23 cellular contexts compared by ENCODE assay signal in genomic region chr10:47359626-47360418, GRCh38. TPM values are rescaled to one million over a fixed set of nuclear protein-coding genes. Genes with fewer than 3 reads are reported as not detected.
"Had no signal": no experiment of that assay in that cellular context is flagged by ENCODE, and none has a peak within 500 bp of the region (broad histone marks: within the 10 kb centered on the region; RNA-seq: fewer than 3 reads in every experiment).

No MANE protein-coding gene starts in this region.

- H3K4me3 Mint-ChIP-seq: brain; central memory CD8-positive, alpha-beta T cell; naive thymus-derived CD8-positive, alpha-beta T cell had no signal

- H3K27ac Mint-ChIP-seq: brain had no signal

- DNase-seq: activated CD8-positive, alpha-beta memory T cell treated with anti-CD3 and anti-CD28 coated beads for 24 hours; activated CD8-positive, alpha-beta memory T cell treated with anti-CD3 and anti-CD28 coated beads, Interleukin-2, amount 50 U/mL, for 48 hours; activated naive CD4-positive, alpha-beta T cell; effector CD4-positive, alpha-beta T cell; heart right ventricle; mesenchymal stem cell; naive thymus-derived CD8-positive, alpha-beta T cell; SK-N-SH; stimulated activated CD4-positive, alpha-beta T cell treated with anti-CD3 and anti-CD28 coated beads, Interleukin-12 subunit alpha, Interleukin-12 subunit beta, amount 100 ng/mL, for 4 hours; stimulated activated CD4-positive, alpha-beta T cell treated with anti-CD3 and anti-CD28 coated beads, Interleukin-1b, Interleukin-23, amount 100 ng/mL, for 48 hours; stimulated activated CD8-positive, alpha-beta memory T cell treated with anti-CD3 and anti-CD28 coated beads, Interleukin-4, amount 100 ng/mL, for 48 hours; stimulated activated naive CD4-positive, alpha-beta T cell; T-helper 9 cell; transverse colon; uterus had no signal

- H3K27me3 ChIP-seq: heart right ventricle, neutrophil, transverse colon, uterus had no signal

- H3K4me1 Mint-ChIP-seq: central memory CD8-positive, alpha-beta T cell had no signal

- H3K36me3 ChIP-seq: heart right ventricle, neutrophil, transverse colon, uterus had no signal

- H3K27ac ChIP-seq: heart right ventricle, neutrophil, parathyroid adenoma, transverse colon, uterus had no signal

- H2AFZ ChIP-seq: parathyroid adenoma had no signal

- FAIRE-seq: frontal cortex had no signal

- H3K27me3 Mint-ChIP-seq: brain; central memory CD8-positive, alpha-beta T cell had no signal

- H3K9me3 ChIP-seq: heart right ventricle, neutrophil, SK-N-SH, transverse colon, uterus had no signal

- H3K36me3 Mint-ChIP-seq: brain; naive thymus-derived CD8-positive, alpha-beta T cell had no signal

- H3K4me2 ChIP-seq: SK-N-SH had no signal

- H3K4me1 ChIP-seq: transverse colon, uterus had no signal

- H3K9ac ChIP-seq: parathyroid adenoma, SK-N-SH had no signal

- H3K4me3 ChIP-seq: heart right ventricle, transverse colon, uterus had no signal

- ATAC-seq: naive thymus-derived CD8-positive, alpha-beta T cell had no signal

RNA-seq across cellular contexts. Expression of gene RBP3, which starts 11.7 kb away (rescaled TPM):
- total RNA-seq: frontal cortex; heart right ventricle; liver; naive thymus-derived CD8-positive, alpha-beta T cell; renal cortical epithelial cell; transverse colon; uterus had no signal
- polyA plus RNA-seq: esophagus; heart right ventricle; liver; naive thymus-derived CD8-positive, alpha-beta T cell; SK-N-SH had no signal

RNA-seq across cellular contexts. Expression of gene ZNF488, which starts 24.3 kb away (rescaled TPM):
- total RNA-seq: naive thymus-derived CD8-positive, alpha-beta T cell had no signal
- polyA plus RNA-seq: naive thymus-derived CD8-positive, alpha-beta T cell had no signal

RNA-seq across cellular contexts. Expression of gene GDF2, which starts 37.6 kb away (rescaled TPM):
- total RNA-seq: frontal cortex; heart right ventricle; naive thymus-derived CD8-positive, alpha-beta T cell; renal cortical epithelial cell; transverse colon; uterus had no signal
- polyA plus RNA-seq: esophagus; heart right ventricle; naive thymus-derived CD8-positive, alpha-beta T cell; SK-N-SH had no signal

RNA-seq across cellular contexts. Expression of gene GDF10, which starts 59.8 kb away (rescaled TPM):
- total RNA-seq: renal cortical epithelial cell had no signal
